26 cellular contexts compared by ENCODE assay signal in the genomic region with DNA sequence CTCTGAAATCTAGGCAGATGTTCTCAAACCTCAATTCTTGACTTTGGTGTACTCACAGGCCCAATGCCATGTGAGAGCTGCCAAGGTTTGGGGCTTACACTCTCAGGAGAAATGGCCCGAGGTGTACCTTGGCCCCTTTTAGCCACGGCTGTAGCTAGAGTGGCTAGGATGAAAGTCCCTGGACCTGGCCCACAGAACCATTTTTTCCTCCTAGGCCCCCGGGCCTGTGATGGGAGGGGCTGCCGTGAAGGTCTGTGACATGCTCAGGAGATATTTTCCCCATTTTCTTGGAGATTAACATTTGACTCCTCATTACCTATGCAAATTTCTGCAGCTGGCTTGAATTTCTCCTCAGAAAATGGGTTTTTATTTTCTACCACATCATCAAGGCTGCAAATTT.
"Had no signal": no experiment of that assay in that cellular context is flagged by ENCODE, and none has a peak within 500 bp of the region (broad histone marks: within the 10 kb centered on the region; RNA-seq: fewer than 3 reads in every experiment).

No MANE protein-coding gene starts in this region.

- H3K27me3 ChIP-seq: neural progenitor cell, ovary, right lobe of liver, sigmoid colon, stomach, thyroid gland, tibial nerve, upper lobe of left lung, vagina had no signal

- H3K4me1 ChIP-seq: neural progenitor cell, parathyroid adenoma, psoas muscle, right lobe of liver, sigmoid colon, stomach, thyroid gland, tibial nerve, upper lobe of left lung, vagina had no signal

- H3K9me3 ChIP-seq: ovary, psoas muscle, right lobe of liver, sigmoid colon, thoracic aorta, thyroid gland, vagina had no signal

- DNase-seq: natural killer cell; occipital lobe; ovary; posterior cingulate gyrus; psoas muscle; right cardiac atrium; right lobe of liver; sigmoid colon; small intestine; stimulated activated CD4-positive, alpha-beta T cell treated with anti-CD3 and anti-CD28 coated beads, Interleukin-15, amount 100 ng/mL, for 24 hours; stimulated activated CD4-positive, alpha-beta T cell treated with anti-CD3 and anti-CD28 coated beads, Interleukin-2, amount 100 ng/mL, for 24 hours; stimulated activated CD4-positive, alpha-beta T cell treated with anti-CD3 and anti-CD28 coated beads, Interleukin-2, amount 100 ng/mL, for 48 hours; stimulated activated CD4-positive, alpha-beta T cell treated with anti-CD3 and anti-CD28 coated beads, Interleukin-4, amount 100 ng/mL, for 24 hours; stimulated activated naive B cell treated with anti-CD40 and anti-IgM and Interleukin-4, amounts not matched to agents 10 μg/mL and 1 μg/mL and 100 μg/mL, for 72 hours; stimulated activated naive CD4-positive, alpha-beta T cell treated with Interleukin-2 at 50 U/mL for 16 hours; stomach; thyroid gland; trophoblast cell; upper lobe of left lung had no signal

- FAIRE-seq: small intestine, urothelium cell line had no signal

- H2AFZ ChIP-seq: neural progenitor cell, parathyroid adenoma had no signal

- ATAC-seq: natural killer cell; psoas muscle; right cardiac atrium; right lobe of liver; stimulated activated effector memory CD8-positive, alpha-beta T cell treated with anti-CD3 and anti-CD28 coated beads, Interleukin-12 subunit alpha, Interleukin-12 subunit beta, amount 100 ng/mL, for 72 hours; stimulated activated naive B cell treated with anti-CD40 and anti-IgM and Interleukin-4, amounts not matched to agents 10 μg/mL and 1 μg/mL and 100 μg/mL, for 72 hours had no signal

- H3K27ac ChIP-seq: neural progenitor cell, ovary, parathyroid adenoma, psoas muscle, right lobe of liver, sigmoid colon, stomach, thoracic aorta, thyroid gland, tibial nerve, upper lobe of left lung, vagina had no signal

- H3K9ac ChIP-seq: neural progenitor cell, parathyroid adenoma had no signal

- H3K79me2 ChIP-seq: parathyroid adenoma had no signal

- H3K4me2 ChIP-seq: neural progenitor cell had no signal

- H3K4me3 ChIP-seq: neural progenitor cell, ovary, psoas muscle, right lobe of liver, sigmoid colon, stomach, thoracic aorta, thyroid gland, tibial nerve, upper lobe of left lung, vagina had no signal

- H3K36me3 ChIP-seq: neural progenitor cell, ovary, right lobe of liver, sigmoid colon, stomach, thoracic aorta, thyroid gland, tibial nerve, upper lobe of left lung, vagina had no signal
